Comparison of ENCODE assay signal across 20 cellular contexts in the genomic region with DNA sequence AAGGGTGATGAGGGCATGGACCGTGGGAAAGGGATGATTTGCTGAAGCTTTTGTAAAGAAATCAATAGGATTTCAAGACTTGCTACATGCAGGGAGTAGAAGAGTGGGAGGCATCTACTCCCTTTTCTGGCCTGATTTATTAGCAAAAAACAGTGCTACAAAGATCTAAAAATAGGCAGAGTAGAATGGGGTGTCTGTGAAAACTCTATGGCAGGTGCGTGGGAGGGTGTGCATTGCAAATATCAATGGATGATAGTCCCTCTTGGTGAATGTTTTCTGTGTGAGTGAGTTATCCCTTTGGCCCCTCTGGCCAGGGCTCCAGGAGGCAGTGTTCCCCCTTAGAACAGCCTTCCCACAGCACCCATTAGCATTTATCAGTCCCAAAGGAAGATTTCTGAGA.
DNase-seq lines count a peak whose midpoint lies in the region; ATAC-seq and TF ChIP-seq lines count a peak whose summit lies in the region.
"Had no signal": no experiment of that assay in that cellular context is flagged by ENCODE, and none has a peak within 500 bp of the region (broad histone marks: within the 10 kb centered on the region; RNA-seq: fewer than 3 reads in every experiment).

No MANE protein-coding gene starts in this region.

- ATAC-seq in GM19324 (IDR thresholded peaks at IDR 0.05; ENCODE audit: low FRiP score, unreplicated experiment) (no peak), HG03342 (IDR thresholded peaks at IDR 0.05; ENCODE audit: unreplicated experiment) (no peak)

- intact Hi-C loops in mammary epithelial cell (cut with micrococcal nuclease) = no loop called here

- H3K27ac Mint-ChIP-seq in nephron (peak overlapping the region; percentile 3 to 77 (median 31)), type B pancreatic cell (peak overlapping the region; percentile 41)
- H3K27ac Mint-ChIP-seq: activated T-helper 2 cell treated with anti-CD3 and anti-CD28 coated beads, Interferon-gamma antibody, Interleukin-2, Interleukin-4, amounts not matched to agents 10 μg/mL and 5 μg/mL and 100 μg/mL, durations not matched to agents 14 hours and 24 hours and 36 hours; IgD-negative memory B cell; memory B cell had no signal

- CTCF ChIA-PET in mammary epithelial cell (lab: Charles Lee; ENCODE audit: low non-redundant PET) = no interaction called here

- H3K4me2 ChIP-seq in KMS-11 = peak overlapping the region; percentile 77
- H3K4me2 ChIP-seq in mammary epithelial cell (ENCODE audit: insufficient read depth, low read depth, low read length) = no peak overlapping the region

- H4K20me1 ChIP-seq in KMS-11 (ENCODE audit: insufficient read depth) (no peaks in the 10 kb centered on the region), mammary epithelial cell (ENCODE audit: insufficient read depth, low read length) (no peaks in the 10 kb centered on the region)

- BruUV-seq in mammary epithelial cell (replicated peaks; lab: Mats Ljungman, UMichigan) = no TSS peak

- WGBS in mammary epithelial cell (ENCODE audit: low coverage, missing lambda C conversion rate) = 100% methylated on average over 2 of the region's 2 CpGs

- H2AFZ ChIP-seq in KMS-11 (ENCODE audit: low read depth) = peak overlapping the region; percentile 76; the same call in 1 of the 2 replicates
- peak overlapping the region; percentile 62 for H2AFZ ChIP-seq in mammary epithelial cell (ENCODE audit: low read depth, low read length)

- H3K9me3 ChIP-seq in mammary epithelial cell (replicated peaks; ENCODE audit: insufficient read depth, low read length) = no peaks in the 10 kb centered on the region
- H3K9me3 ChIP-seq: colonic mucosa, right atrium auricular region had no signal

- no peak overlapping the region for H3K4me3 ChIP-seq in KMS-11 (IDR thresholded peaks at IDR 0.05; ENCODE audit: insufficient read depth, low read depth, low read length)
- H3K4me3 ChIP-seq in mammary epithelial cell (replicated peaks in 1 of 3; ENCODE audit: insufficient read depth in 1 of 3, low read depth in 2 of 3, low read length in 3 of 3) = no peak overlapping the region
- H3K4me3 ChIP-seq: colonic mucosa, SK-N-MC had no signal

- in situ Hi-C loops in mammary epithelial cell (cut with MboI; ENCODE audit: low sequenced_read_pairs in 2 of 2) = loop anchor here in 1 of 2 donors (10.0 kb wide), 1 partner anchor 143 kb away; the partner anchor contains the start of gene SMOC1

- H3K36me3 ChIP-seq in KMS-11 (ENCODE audit: insufficient read depth) = no peaks in the 10 kb centered on the region
- no peaks in the 10 kb centered on the region for H3K36me3 ChIP-seq in mammary epithelial cell (ENCODE audit: insufficient read depth, low read length)
- H3K36me3 ChIP-seq: colonic mucosa, right atrium auricular region had no signal

- H3K27me3 ChIP-seq in KMS-11 (ENCODE audit: insufficient read depth, low read depth) (no peaks in the 10 kb centered on the region), mammary epithelial cell (ENCODE audit: insufficient read depth, low read length) (no peaks in the 10 kb centered on the region)
- H3K27me3 ChIP-seq: colonic mucosa, right atrium auricular region had no signal

- H3K4me3 Mint-ChIP-seq in nephron (peak overlapping the region in 1 of 3 experiments; percentile 24), type B pancreatic cell (no peak overlapping the region)
- H3K4me3 Mint-ChIP-seq: memory B cell; natural killer cell treated with Interleukin-12 subunit alpha and Interleukin-12 subunit beta and Interleukin-15 and Interleukin-18, amount 100 ng/mL, for 72 hours had no signal

- H3K27me3 Mint-ChIP-seq in nephron (ENCODE audit: low read depth) = peaks cover 13% of the 10 kb centered on the region
- H3K27me3 Mint-ChIP-seq in type B pancreatic cell = peaks cover 4% of the 10 kb centered on the region

- H3K4me1 Mint-ChIP-seq in nephron (peaks cover 47% of the 10 kb centered on the region), type B pancreatic cell (ENCODE audit: unreplicated experiment) (peaks cover 34% of the 10 kb centered on the region)

- H3K9ac ChIP-seq in KMS-11 (peak overlapping the region; percentile 42; the same call in 1 of the 2 replicates), mammary epithelial cell (ENCODE audit: insufficient read depth, low read length) (no peak overlapping the region)

- DNase-seq in mammary epithelial cell (no peak), type B pancreatic cell (ENCODE audit: extremely low spot score, unreplicated experiment) (no peak), GM19240 (ENCODE audit: insufficient read length, low spot score) (no peak)
- DNase-seq: NCI-H1105; NCI-H2171; NCI-H748 treated with DMSO at 0.1 percent for 48 hours; PC-3; stimulated activated CD4-positive, alpha-beta T cell treated with anti-CD3 and anti-CD28 coated beads, Interleukin-2, amount 100 ng/mL, for 24 hours had no signal

- H3K36me3 Mint-ChIP-seq in nephron (ENCODE audit: low read depth) (no peaks in the 10 kb centered on the region), type B pancreatic cell (no peaks in the 10 kb centered on the region)
- H3K36me3 Mint-ChIP-seq: IgD-negative memory B cell; memory B cell; natural killer cell treated with Interleukin-12 subunit alpha and Interleukin-12 subunit beta and Interleukin-15 and Interleukin-18, amount 100 ng/mL, for 72 hours had no signal

- no peaks in the 10 kb centered on the region for H3K79me2 ChIP-seq in KMS-11 (ENCODE audit: insufficient read depth, low read depth)
- no peaks in the 10 kb centered on the region for H3K79me2 ChIP-seq in mammary epithelial cell (ENCODE audit: insufficient read depth, low read length)

- H3K27ac ChIP-seq in KMS-11 = peak overlapping the region; percentile 69
- no peak overlapping the region for H3K27ac ChIP-seq in mammary epithelial cell (ENCODE audit: insufficient read depth, low read depth, low read length)
- H3K27ac ChIP-seq: epithelial cell of prostate, right atrium auricular region, SK-N-MC had no signal

- H3K9me3 Mint-ChIP-seq in nephron (no peaks in the 10 kb centered on the region), type B pancreatic cell (no peaks in the 10 kb centered on the region)
- H3K9me3 Mint-ChIP-seq: activated T-helper 2 cell treated with anti-CD3 and anti-CD28 coated beads, Interferon-gamma antibody, Interleukin-2, Interleukin-4, amounts not matched to agents 10 μg/mL and 5 μg/mL and 100 μg/mL, durations not matched to agents 14 hours and 24 hours and 36 hours; IgD-negative memory B cell; memory B cell; natural killer cell treated with Interleukin-12 subunit alpha and Interleukin-12 subunit beta and Interleukin-15 and Interleukin-18, amount 100 ng/mL, for 72 hours had no signal

- H3K4me1 ChIP-seq in KMS-11 (ENCODE audit: low read depth, poor library complexity, severe bottlenecking) = peaks cover 22% of the 10 kb centered on the region
- H3K4me1 ChIP-seq in mammary epithelial cell (ENCODE audit: insufficient read depth, low read length) = peaks cover 28% of the 10 kb centered on the region

- TF ChIP-seq CTCF in KMS-11 (conservative IDR thresholded peaks at IDR 0.05; ENCODE audit: low read depth, low read length) (no peak), mammary epithelial cell (conservative IDR thresholded peaks at IDR 0.05 in 1 of 2, IDR thresholded peaks at IDR 0.05 in 1 of 2; ENCODE audit: extremely low read depth in 1 of 2, insufficient read depth in 1 of 2, low read depth in 1 of 2, low read length in 2 of 2) (no peak), nephron (IDR thresholded peaks at IDR 0.05; ENCODE audit: unreplicated experiment in 3 of 3) (no peak), type B pancreatic cell (conservative IDR thresholded peaks at IDR 0.05) (no peak)

- dilution Hi-C loops in mammary epithelial cell (cut with HindIII; ENCODE audit: low sequenced_read_pairs) = no loop called here
